ENCODE assay signal across 8 cellular contexts in the genomic region with DNA sequence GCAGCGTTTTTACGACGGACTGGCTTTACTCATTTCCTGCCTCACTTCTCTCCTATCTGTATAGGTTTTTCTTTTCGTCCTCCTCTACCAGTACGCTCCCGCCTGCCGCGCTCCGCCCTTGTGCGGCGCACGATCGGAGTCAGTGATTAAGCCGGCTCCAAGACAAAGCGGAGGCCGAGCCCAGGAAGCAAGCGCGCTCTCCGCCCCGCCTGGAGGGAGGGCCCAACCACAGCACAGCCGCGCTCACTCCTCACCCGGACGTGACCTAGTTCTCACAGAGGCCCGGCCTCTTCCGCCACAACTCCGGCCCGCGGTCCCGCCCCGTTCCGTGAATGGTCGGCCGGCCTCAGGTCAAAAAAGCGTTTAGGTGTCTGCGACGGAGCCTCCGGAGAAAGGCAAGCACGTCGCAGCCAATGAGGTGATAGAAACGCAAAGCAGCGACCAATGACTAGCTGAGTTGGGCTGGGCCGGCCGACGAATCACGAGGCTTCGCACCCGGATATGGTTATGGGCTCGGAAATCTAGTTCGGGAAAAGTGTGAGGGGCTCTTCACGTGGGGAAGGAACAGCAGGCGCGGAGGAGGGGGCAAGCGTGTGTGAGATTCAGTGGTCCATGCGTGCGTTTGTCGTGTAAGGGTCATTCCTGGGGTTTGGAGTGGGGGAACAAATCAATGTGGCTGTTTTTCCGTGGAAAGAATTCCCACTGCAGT. TPM values are rescaled to one million over a fixed set of nuclear protein-coding genes. Genes with fewer than 3 reads are reported as not detected.
DNase-seq lines count a peak whose midpoint lies in the region; ATAC-seq, FAIRE-seq and TF ChIP-seq lines count a peak whose summit lies in the region.

METTL13 (plus strand) TSS at position 494 of the 709 bp plus-strand sequence. CDS start 308 bp downstream, outside the sequence.

- H3K4me3 ChIP-seq in astrocyte (ENCODE audit: insufficient read depth, low read depth, low read length) (peak within 1 kb of the TSS; percentile 99), right cardiac atrium (ENCODE audit: low read length) (peak within 1 kb of the TSS; percentile 93), uterus (peak within 1 kb of the TSS; percentile 78 to 95)

- peak within 1 kb of the TSS; percentile 96 for H3K4me3 Mint-ChIP-seq in astrocyte (ENCODE audit: unreplicated experiment)

- peak within 1 kb of the TSS; percentile 94 for H3K27ac Mint-ChIP-seq in astrocyte (ENCODE audit: unreplicated experiment)

- peaks cover 11% of the 10 kb centered on the region for H3K4me1 Mint-ChIP-seq in astrocyte (ENCODE audit: low read depth, unreplicated experiment)

- no peaks in the 10 kb centered on the region for H3K9me3 Mint-ChIP-seq in astrocyte (ENCODE audit: unreplicated experiment)

- TF ChIP-seq CTCF in astrocyte (IDR thresholded peaks at IDR 0.05; ENCODE audit: insufficient read depth, low read depth, low read length) (no peak), uterus (IDR thresholded peaks at IDR 0.05) (peak in 1 of 4 experiments; percentile 14)

- peak; percentile 77 for TF ChIP-seq POLR2A in GM18505 (IDR thresholded peaks at IDR 0.05; ENCODE audit: borderline replicate concordance, extremely low read depth, insufficient read depth, insufficient read length)
- TF ChIP-seq POLR2A in uterus (IDR thresholded peaks at IDR 0.05), result peak; percentile 95 to 99

- peak within 1 kb of the TSS; percentile 98 for H2AFZ ChIP-seq in astrocyte (ENCODE audit: low read depth, low read length)

- ATAC-seq in GM18505 (IDR thresholded peaks at IDR 0.05; ENCODE audit: unreplicated experiment) (peak; percentile 97), HG02973 (IDR thresholded peaks at IDR 0.05; ENCODE audit: unreplicated experiment) (peak; percentile 96), right cardiac atrium (peak; percentile 100)

- under 1% methylated on average over 58 of the region's 58 CpGs for WGBS in right cardiac atrium

- H3K79me2 ChIP-seq in astrocyte (ENCODE audit: insufficient read depth, low read length), result peaks cover 47% of the 10 kb centered on the region

- H4K20me1 ChIP-seq in astrocyte (ENCODE audit: insufficient read depth, low read length), result peaks cover 5% of the 10 kb centered on the region

- H3K27me3 ChIP-seq in astrocyte (ENCODE audit: insufficient read depth, low read length) (no peaks in the 10 kb centered on the region), right cardiac atrium (ENCODE audit: control insufficient read depth, insufficient read depth) (no peaks in the 10 kb centered on the region), uterus (no peaks in the 10 kb centered on the region)

- intact Hi-C loops in right cardiac atrium (cut with DNase I) (loop anchor here in 1 of 4 donors (5.0 kb wide), 1 partner anchor 39 kb away; the partner anchor contains the start of gene VAMP4), uterus (cut with DNase I; ENCODE audit: low total_unique reads) (loop anchor here (5.0 kb wide), 1 partner anchor 751 kb away; the partner anchor contains the start of gene SUCO)

- H3K27me3 Mint-ChIP-seq in astrocyte (ENCODE audit: low read depth, unreplicated experiment), result no peaks in the 10 kb centered on the region

- H3K4me1 ChIP-seq in astrocyte (ENCODE audit: insufficient read depth, low read length) (peaks cover 5% of the 10 kb centered on the region), right cardiac atrium (ENCODE audit: control insufficient read depth, insufficient read depth, low read length) (no peaks in the 10 kb centered on the region), uterus (peaks cover 0 to 4% of the 10 kb centered on the region in 2 donors)

- H3K36me3 ChIP-seq in astrocyte (ENCODE audit: insufficient read depth, low read length) (peaks cover 9% of the 10 kb centered on the region), uterus (no peaks in the 10 kb centered on the region)

- H3K9ac ChIP-seq in astrocyte (ENCODE audit: low read length), result peak within 1 kb of the TSS; percentile 95

- peak within 1 kb of the TSS; percentile 99 for H3K4me2 ChIP-seq in astrocyte (ENCODE audit: low read length)

- FAIRE-seq in astrocyte (lab: Jason Lieb, UNC), result no peak

- H3K9me3 ChIP-seq in astrocyte (ENCODE audit: insufficient read depth, low read depth, low read length) (no peaks in the 10 kb centered on the region), right cardiac atrium (ENCODE audit: control insufficient read depth, low read length) (no peaks in the 10 kb centered on the region), uterus (no peaks in the 10 kb centered on the region)

- H3K27ac ChIP-seq in astrocyte (ENCODE audit: low read depth, low read length) (peak within 1 kb of the TSS; percentile 81), right cardiac atrium (ENCODE audit: low read length) (peak within 1 kb of the TSS; percentile 91), uterus (peak within 1 kb of the TSS; percentile 87 to 88)

- DNase-seq in NCI-H2029 (lab: John Stamatoyannopoulos, UW), result peak; percentile 95
- DNase-seq in T-helper 22 cell (ENCODE audit: low read depth), result peak; percentile 99
- DNase-seq in astrocyte (ENCODE audit: low read depth), result peak; percentile 99
- peak; percentile 99 for DNase-seq in right cardiac atrium
- peak; percentile 97 for DNase-seq in pulmonary artery endothelial cell (ENCODE audit: low read depth, low spot score)
- DNase-seq in uterus, result peak; percentile 98

- peaks cover 6% of the 10 kb centered on the region for H3K36me3 Mint-ChIP-seq in astrocyte (ENCODE audit: low read depth, unreplicated experiment)

RNA-seq across cellular contexts. Expression of gene METTL13, which starts in this region (rescaled TPM):
- total RNA-seq in astrocyte, result 25.1 and 26.6 TPM in 2 replicates
- 10 to 100 TPM; 11.4 to 19.9 (median 14.2) TPM for total RNA-seq in right cardiac atrium
- 9.6 TPM for polyA plus RNA-seq in right cardiac atrium
- total RNA-seq in pulmonary artery endothelial cell, result 28.6 and 45.7 TPM in 2 replicates
- total RNA-seq in uterus, result 10 to 100 TPM in 2 of 4 donors, 1 to 10 TPM in 2; 6.7 to 23.0 (median 12.3) TPM

Comparison
In these comparisons a context has a peak if more than half of its experiments do, and no peak if none do; other contexts are left out.
1. Peak in every context shown above with its lines: DNase-seq, ATAC-seq, H3K4me3 ChIP-seq and H3K27ac ChIP-seq.